14 cellular contexts compared by ENCODE assay signal in the genomic region with DNA sequence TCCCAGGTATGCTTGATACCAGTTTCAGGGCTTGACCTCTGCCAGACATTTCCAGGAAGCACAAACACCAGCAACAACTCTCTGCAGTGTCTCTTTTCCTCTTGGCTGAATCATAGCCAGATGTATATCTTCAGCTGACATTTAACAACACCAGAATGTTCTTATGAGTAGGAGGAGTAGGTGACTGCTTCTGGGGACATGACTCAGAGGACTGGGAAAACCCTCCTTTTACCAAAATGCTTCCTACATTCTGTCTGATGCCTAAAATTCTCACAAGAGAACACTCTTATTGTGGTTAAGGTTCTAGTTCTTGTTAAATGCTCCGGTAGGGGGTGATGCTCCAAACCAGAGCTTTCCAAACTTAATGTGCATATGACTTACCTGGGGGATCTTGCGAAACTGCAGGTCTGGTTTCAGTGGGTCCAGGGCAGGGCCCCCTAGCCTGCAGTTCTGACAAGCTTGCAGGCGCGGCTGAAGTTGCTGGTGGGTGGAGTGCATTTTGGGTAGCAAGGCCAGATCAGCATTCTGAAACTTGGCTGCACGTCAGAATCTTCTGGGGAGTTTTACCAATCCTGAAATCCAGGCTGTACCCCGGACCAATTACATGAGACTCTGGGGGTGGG.
A peak's percentile ranks its signal among the peaks of the same experiment; 100 is the strongest.
DNase-seq lines count a peak whose midpoint lies in the region; ATAC-seq and TF ChIP-seq lines count a peak whose summit lies in the region.
"Had no signal": no experiment of that assay in that cellular context is flagged by ENCODE, and none has a peak within 500 bp of the region (broad histone marks: within the 10 kb centered on the region; RNA-seq: fewer than 3 reads in every experiment).

No MANE protein-coding gene starts in this region.

- no peak overlapping the region for H3K27ac ChIP-seq in body of pancreas
- H3K27ac ChIP-seq: 22Rv1 had no signal

- TF ChIP-seq CTCF in fibroblast of mammary gland (conservative IDR thresholded peaks at IDR 0.05; ENCODE audit: control insufficient read depth, insufficient read depth, low read depth, low read length) (no peak), body of pancreas (IDR thresholded peaks at IDR 0.05) (no peak)

- DNase-seq in NK-92 treated with Interleukin-12 subunit alpha and Interleukin-12 subunit beta, amount 100 ng/mL, for 24 hours (lab: John Stamatoyannopoulos, UW) = peak; percentile 34
- DNase-seq in NK-92 (lab: John Stamatoyannopoulos, UW; ENCODE audit: unreplicated experiment) (no peak), M059J (ENCODE audit: low read depth) (peak; percentile 10), fibroblast of mammary gland (ENCODE audit: low read depth) (peak; percentile 81), body of pancreas (no peak), NOMO-1 (lab: John Stamatoyannopoulos, UW; ENCODE audit: unreplicated experiment in 2 of 2) (no peak)
- peak; percentile 58 to 62 for DNase-seq in stimulated activated CD8-positive, alpha-beta memory T cell treated with anti-CD3 and anti-CD28 coated beads, Interleukin-15, amount 100 ng/mL, for 48 hours (ENCODE audit: low read depth in 2 of 2)
- DNase-seq: activated B cell treated with CpG ODN at 0.5 μM for 24 hours; effector CD8-positive, alpha-beta T cell; NCI-H82 had no signal

- WGBS in body of pancreas, 2 donors = 70% methylated on average over 6 of the region's 6 CpGs; no CpG with 5 or more reads in 1 of the 2 donors

- intact Hi-C loops in body of pancreas (cut with DNase I) = no loop called here

- TF ChIP-seq POLR2A in body of pancreas (IDR thresholded peaks at IDR 0.05) = no peak

- H3K4me3 ChIP-seq in fibroblast of mammary gland (ENCODE audit: control insufficient read depth, low read depth, low read length) = no peak overlapping the region
- no peak overlapping the region for H3K4me3 ChIP-seq in body of pancreas

- no peaks in the 10 kb centered on the region for H3K9me3 ChIP-seq in body of pancreas

- no peaks in the 10 kb centered on the region for H3K36me3 ChIP-seq in body of pancreas (replicated peaks in 1 of 2; ENCODE audit: insufficient read depth in 1 of 2, low read depth in 2 of 2)

- no peaks in the 10 kb centered on the region for H3K27me3 ChIP-seq in body of pancreas

- ATAC-seq in body of pancreas = no peak
- ATAC-seq in GM21515 (IDR thresholded peaks at IDR 0.05; ENCODE audit: unreplicated experiment) = no peak
- ATAC-seq: left lobe of liver, sciatic nerve had no signal

- H3K4me1 ChIP-seq in body of pancreas = no peaks in the 10 kb centered on the region

Comparison
In these comparisons a context has a peak if more than half of its experiments do, and no peak if none do; other contexts are left out.
1. DNase-seq: peak in NK-92 treated with Interleukin-12 subunit alpha and Interleukin-12 subunit beta, amount 100 ng/mL, for 24 hours (single experiment), M059J (single experiment), fibroblast of mammary gland (single experiment) and stimulated activated CD8-positive, alpha-beta memory T cell treated with anti-CD3 and anti-CD28 coated beads, Interleukin-15, amount 100 ng/mL, for 48 hours (2 of 2); none in NK-92 (single experiment), body of pancreas (0 of 4) and NOMO-1 (0 of 2).